In the genomic region with DNA sequence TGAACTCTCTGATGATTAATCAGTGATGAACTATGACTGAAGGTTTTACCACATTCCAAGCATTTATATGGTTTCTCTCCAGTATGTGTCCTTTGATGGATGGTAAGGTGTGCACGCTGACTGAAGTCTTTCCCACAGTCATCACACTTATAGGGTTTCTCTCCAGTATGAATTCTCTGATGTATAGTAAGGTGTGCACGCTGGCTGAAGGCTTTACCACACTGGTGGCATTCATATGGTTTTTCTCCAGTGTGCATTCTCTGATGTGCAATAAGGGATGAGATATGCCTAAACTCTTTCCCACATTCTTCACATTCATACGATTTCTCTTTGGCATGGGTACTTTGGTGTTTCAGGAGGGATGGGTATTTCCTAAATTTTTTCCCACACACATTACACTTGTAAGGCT, we compare ENCODE assay signal across 17 cellular contexts. TPM values are rescaled to one million over a fixed set of nuclear protein-coding genes. Genes with fewer than 3 reads are reported as not detected.
A peak's percentile ranks its signal among the peaks of the same experiment; 100 is the strongest.
DNase-seq lines count a peak whose midpoint lies in the region; ATAC-seq, FAIRE-seq and TF ChIP-seq lines count a peak whose summit lies in the region.
"Had no signal": no experiment of that assay in that cellular context is flagged by ENCODE, and none has a peak within 500 bp of the region (broad histone marks: within the 10 kb centered on the region; RNA-seq: fewer than 3 reads in every experiment).

No MANE protein-coding gene starts in this region.

- DNase-seq in HTR-8/SVneo (ENCODE audit: insufficient read length, low spot score) (no peak), coronary artery (ENCODE audit: low spot score) (no peak), heart right ventricle (no peak), posterior vena cava (ENCODE audit: low spot score) (no peak)
- DNase-seq in stimulated activated naive CD8-positive, alpha-beta T cell treated with anti-CD3 and anti-CD28 coated beads, Interleukin-15, amount 100 ng/mL, for 72 hours: no peak
- DNase-seq: Caco-2; CD8-positive, alpha-beta T cell; DMS53; GF-D8; H7 had no signal

- H3K4me3 Mint-ChIP-seq in stimulated activated naive CD8-positive, alpha-beta T cell treated with anti-CD3 and anti-CD28 coated beads, Interleukin-15, amount 100 ng/mL, for 72 hours: no peak overlapping the region
- H3K4me3 Mint-ChIP-seq: B cell; CD14-positive monocyte; CD8-positive, alpha-beta T cell; GM23338 had no signal

- H3K27ac ChIP-seq in BLaER1: no peak overlapping the region
- no peak overlapping the region for H3K27ac ChIP-seq in coronary artery
- no peak overlapping the region for H3K27ac ChIP-seq in subcutaneous abdominal adipose tissue (ENCODE audit: low read depth, low read length)
- H3K27ac ChIP-seq in heart right ventricle: no peak overlapping the region

- ATAC-seq in stimulated activated naive CD8-positive, alpha-beta T cell treated with anti-CD3 and anti-CD28 coated beads, Interleukin-15, amount 100 ng/mL, for 72 hours: no peak
- no peak for ATAC-seq in heart right ventricle
- ATAC-seq: CD8-positive, alpha-beta T cell; GM23338 had no signal

- H3K36me3 ChIP-seq in BLaER1 (peaks cover 77% of the 10 kb centered on the region), subcutaneous abdominal adipose tissue (ENCODE audit: control insufficient read depth in 5 of 5, insufficient read depth in 5 of 5, low read length in 5 of 5) (peaks cover 36 to 51% (median 38%) of the 10 kb centered on the region in 5 donors), heart right ventricle (peaks cover 0 to 79% (median 54%) of the 10 kb centered on the region in 9 donors)

- H3K9me3 ChIP-seq in BLaER1 (peaks cover 100% of the 10 kb centered on the region), subcutaneous abdominal adipose tissue (ENCODE audit: control insufficient read depth in 5 of 5, low read length in 5 of 5) (peaks cover 52 to 89% (median 77%) of the 10 kb centered on the region in 5 donors), heart right ventricle (peaks cover 0 to 100% (median 97%) of the 10 kb centered on the region in 11 donors)

- H3K27ac Mint-ChIP-seq in stimulated activated naive CD8-positive, alpha-beta T cell treated with anti-CD3 and anti-CD28 coated beads, Interleukin-15, amount 100 ng/mL, for 72 hours: no peak overlapping the region
- H3K27ac Mint-ChIP-seq: B cell; CD14-positive monocyte; CD8-positive, alpha-beta T cell; GM23338; IgD-negative memory B cell had no signal

- FAIRE-seq in HTR-8/SVneo (lab: Jason Lieb, UNC): peak; percentile 26

- H3K4me1 Mint-ChIP-seq in stimulated activated naive CD8-positive, alpha-beta T cell treated with anti-CD3 and anti-CD28 coated beads, Interleukin-15, amount 100 ng/mL, for 72 hours: peaks cover 5% of the 10 kb centered on the region
- H3K4me1 Mint-ChIP-seq: B cell, CD14-positive monocyte, GM23338, IgD-negative memory B cell had no signal

- 98 to 100% methylated on average over 3 of the region's 3 CpGs for WGBS in heart right ventricle, 2 donors

- H3K4me1 ChIP-seq in BLaER1: no peaks in the 10 kb centered on the region
- H3K4me1 ChIP-seq in subcutaneous abdominal adipose tissue (ENCODE audit: control insufficient read depth in 5 of 5, insufficient read depth in 5 of 5, low read length in 5 of 5): no peaks in the 10 kb centered on the region
- H3K4me1 ChIP-seq in heart right ventricle: no peaks in the 10 kb centered on the region
- H3K4me1 ChIP-seq: Caco-2 had no signal

- H3K27me3 Mint-ChIP-seq in stimulated activated naive CD8-positive, alpha-beta T cell treated with anti-CD3 and anti-CD28 coated beads, Interleukin-15, amount 100 ng/mL, for 72 hours: no peaks in the 10 kb centered on the region
- H3K27me3 Mint-ChIP-seq: B cell, IgD-negative memory B cell had no signal

- no peaks in the 10 kb centered on the region for H4K20me1 ChIP-seq in BLaER1

- TF ChIP-seq CTCF in coronary artery (IDR thresholded peaks at IDR 0.05) (no peak), heart right ventricle (IDR thresholded peaks at IDR 0.05) (no peak)

- H3K9me3 Mint-ChIP-seq in stimulated activated naive CD8-positive, alpha-beta T cell treated with anti-CD3 and anti-CD28 coated beads, Interleukin-15, amount 100 ng/mL, for 72 hours: peaks cover 45 to 72% of the 10 kb centered on the region in 2 donors

- H3K9ac ChIP-seq in BLaER1 (no peak overlapping the region), subcutaneous abdominal adipose tissue (ENCODE audit: low read length in 5 of 5) (no peak overlapping the region)

- no peaks in the 10 kb centered on the region for H3K27me3 ChIP-seq in BLaER1
- H3K27me3 ChIP-seq in subcutaneous abdominal adipose tissue (ENCODE audit: control insufficient read depth in 5 of 5, insufficient read depth in 4 of 5, low read length in 5 of 5): no peaks in the 10 kb centered on the region
- H3K27me3 ChIP-seq in heart right ventricle: no peaks in the 10 kb centered on the region

- intact Hi-C loops in heart right ventricle (cut with DNase I) (no loop called here), posterior vena cava (cut with DNase I) (no loop called here)

- H3K4me3 ChIP-seq in BLaER1: peak overlapping the region; percentile 18; the same call in 1 of the 2 replicates
- peak overlapping the region; percentile 27 for H3K4me3 ChIP-seq in coronary artery
- H3K4me3 ChIP-seq in subcutaneous abdominal adipose tissue (ENCODE audit: low read depth in 1 of 5, low read length in 5 of 5): peak overlapping the region in 3 of 5 donors; percentile 20 to 57 (median 43)
- no peak overlapping the region for H3K4me3 ChIP-seq in heart right ventricle
- H3K4me3 ChIP-seq: GM23338 had no signal

- H3K4me2 ChIP-seq in BLaER1: no peak overlapping the region
- H3K4me2 ChIP-seq: GM23338 had no signal

RNA-seq across cellular contexts. Expression of gene ZNF287, which starts 16.4 kb away (rescaled TPM):
- total RNA-seq in heart right ventricle (10 to 100 TPM in 9 of 10 donors, 1 to 10 TPM in 1; 7.8 to 14.6 (median 11.4) TPM), posterior vena cava (1 to 10 TPM; 5.1 to 6.1 TPM)
- polyA plus RNA-seq in heart right ventricle: 10 to 100 TPM in 1 of 2 donors, 1 to 10 TPM in 1; 4.0 to 32.0 TPM
- total RNA-seq: HT-29 had no signal

Comparison
In these comparisons a context has a peak if more than half of its experiments do, and no peak if none do; other contexts are left out.
1. H3K4me3 ChIP-seq: peak in BLaER1 (single experiment), coronary artery (single experiment) and subcutaneous abdominal adipose tissue (3 of 5); none in heart right ventricle (0 of 10).